In genomic region chr2:56183643-56184499, GRCh38 we compare ENCODE assay signal across 9 cellular contexts. TPM values are rescaled to one million over a fixed set of nuclear protein-coding genes. Genes with fewer than 3 reads are reported as not detected.
A peak's percentile ranks its signal among the peaks of the same experiment; 100 is the strongest.
DNase-seq lines count a peak whose midpoint lies in the region; ATAC-seq lines count a peak whose summit lies in the region.
"Had no signal": no experiment of that assay in that cellular context is flagged by ENCODE, and none has a peak within 500 bp of the region (broad histone marks: within the 10 kb centered on the region; RNA-seq: fewer than 3 reads in every experiment).

Gene CCDC85A (plus strand): TSS chr2:56183990. CDS start chr2:56184625, 635 bp downstream.

- CTCF ChIA-PET in activated CD8-positive, alpha-beta T cell treated with anti-CD3 and anti-CD28 coated beads, Interleukin-2, amount 10 ng/mL, durations not matched to agents 7 days and 5 days (lab: Charles Lee): interaction anchor here (0.6 to 1.6 kb wide), 20 partner anchors 10 to 1335 kb away, joined by 3 to 13 read pairs (median 4); no protein-coding TSS in a partner anchor

- peak; percentile 95 for ATAC-seq in GM19455 (IDR thresholded peaks at IDR 0.05; ENCODE audit: unreplicated experiment)
- ATAC-seq in HG03558 (IDR thresholded peaks at IDR 0.05; ENCODE audit: extremely low read depth, unreplicated experiment): peak; percentile 84
- peak; percentile 96 for ATAC-seq in activated CD8-positive, alpha-beta T cell treated with anti-CD3 and anti-CD28 coated beads, Interleukin-2, amount 10 ng/mL, durations not matched to agents 7 days and 5 days

- no peaks in the 10 kb centered on the region for H3K9me3 Mint-ChIP-seq in activated CD8-positive, alpha-beta T cell treated with anti-CD3 and anti-CD28 coated beads, Interleukin-2, amount 10 ng/mL, durations not matched to agents 7 days and 5 days (ENCODE audit: insufficient read depth)
- H3K9me3 Mint-ChIP-seq: central memory CD8-positive, alpha-beta T cell had no signal

- H3K27ac Mint-ChIP-seq in activated CD8-positive, alpha-beta T cell treated with anti-CD3 and anti-CD28 coated beads, Interleukin-2, amount 10 ng/mL, durations not matched to agents 7 days and 5 days: no peak within 1 kb of the TSS

- no peaks in the 10 kb centered on the region for H3K36me3 Mint-ChIP-seq in activated CD8-positive, alpha-beta T cell treated with anti-CD3 and anti-CD28 coated beads, Interleukin-2, amount 10 ng/mL, durations not matched to agents 7 days and 5 days (ENCODE audit: low read depth)

- DNase-seq in CMK (ENCODE audit: low read depth) (peak; percentile 45), NCI-H526 treated with DMSO at 0.1 percent for 48 hours (lab: John Stamatoyannopoulos, UW) (peak; percentile 77), mesenteric fat pad (ENCODE audit: low spot score) (peak; percentile 94)
- DNase-seq in activated CD8-positive, alpha-beta T cell treated with anti-CD3 and anti-CD28 coated beads, Interleukin-2, amount 10 ng/mL, durations not matched to agents 7 days and 5 days: peak; percentile 75
- peak; percentile 13 for DNase-seq in stimulated activated CD8-positive, alpha-beta memory T cell treated with anti-CD3 and anti-CD28 coated beads, Interleukin-15, amount 100 ng/mL, for 1 hour (ENCODE audit: low read depth)

- peak within 1 kb of the TSS; percentile 3 for H3K4me3 Mint-ChIP-seq in activated CD8-positive, alpha-beta T cell treated with anti-CD3 and anti-CD28 coated beads, Interleukin-2, amount 10 ng/mL, durations not matched to agents 7 days and 5 days

- in situ Hi-C loops in endometrial microvascular endothelial cells (cut with HindIII; ENCODE audit: inconsistent ontology term, low pct_unique_long_range_greater_than_20kb, low sequenced_read_pairs): no loop called here

- H3K4me1 Mint-ChIP-seq in activated CD8-positive, alpha-beta T cell treated with anti-CD3 and anti-CD28 coated beads, Interleukin-2, amount 10 ng/mL, durations not matched to agents 7 days and 5 days (ENCODE audit: low read depth): peaks cover 3% of the 10 kb centered on the region
- H3K4me1 Mint-ChIP-seq: central memory CD8-positive, alpha-beta T cell had no signal

- peaks cover 38% of the 10 kb centered on the region for H3K27me3 Mint-ChIP-seq in activated CD8-positive, alpha-beta T cell treated with anti-CD3 and anti-CD28 coated beads, Interleukin-2, amount 10 ng/mL, durations not matched to agents 7 days and 5 days (ENCODE audit: low read depth)

- POLR2A ChIA-PET in activated CD8-positive, alpha-beta T cell treated with anti-CD3 and anti-CD28 coated beads, Interleukin-2, amount 10 ng/mL, durations not matched to agents 7 days and 5 days (lab: Charles Lee): no interaction called here

RNA-seq across cellular contexts. Expression of gene CCDC85A, which starts in this region (rescaled TPM):
- total RNA-seq in activated CD8-positive, alpha-beta T cell treated with anti-CD3 and anti-CD28 coated beads, Interleukin-2, amount 10 ng/mL, durations not matched to agents 7 days and 5 days: not detected
- total RNA-seq in endometrial microvascular endothelial cells (ENCODE audit: inconsistent ontology term) (11.6 TPM), mesenteric fat pad (7.6 TPM)

Comparison
In these comparisons a context has a peak if more than half of its experiments do, and no peak if none do; other contexts are left out.
1. Peak in every context shown above with its lines: DNase-seq and ATAC-seq.
2. Peak in DNase-seq and ATAC-seq in activated CD8-positive, alpha-beta T cell treated with anti-CD3 and anti-CD28 coated beads, Interleukin-2, amount 10 ng/mL, durations not matched to agents 7 days and 5 days; RNA of the gene not detected or under 1 TPM.
3. DNase-seq: peak in every context shown above with its lines; median percentile 94 in mesenteric fat pad; 77 in NCI-H526 treated with DMSO at 0.1 percent for 48 hours; 75 in activated CD8-positive, alpha-beta T cell treated with anti-CD3 and anti-CD28 coated beads, Interleukin-2, amount 10 ng/mL, durations not matched to agents 7 days and 5 days; 45 in CMK; 13 in stimulated activated CD8-positive, alpha-beta memory T cell treated with anti-CD3 and anti-CD28 coated beads, Interleukin-15, amount 100 ng/mL, for 1 hour.